In genomic region chr3:149375164-149375823, GRCh38 we compare ENCODE assay signal across 11 cellular contexts. TPM values are rescaled to one million over a fixed set of nuclear protein-coding genes. Genes with fewer than 3 reads are reported as not detected.
DNase-seq lines count a peak whose midpoint lies in the region; ATAC-seq, FAIRE-seq and TF ChIP-seq lines count a peak whose summit lies in the region.
"Had no signal": no experiment of that assay in that cellular context is flagged by ENCODE, and none has a peak within 500 bp of the region (broad histone marks: within the 10 kb centered on the region; RNA-seq: fewer than 3 reads in every experiment).

No MANE protein-coding gene starts in this region.

- H3K79me1 ChIP-seq in trophoblast cell (ENCODE audit: low read length): peaks cover 2% of the 10 kb centered on the region

- no peaks in the 10 kb centered on the region for H3K36me3 Mint-ChIP-seq in activated CD8-positive, alpha-beta T cell treated with anti-CD3 and anti-CD28 coated beads for 36 hours (ENCODE audit: low read depth)
- H3K36me3 Mint-ChIP-seq: activated naive CD4-positive, alpha-beta T cell treated with anti-CD3 and anti-CD28 coated beads, Interleukin-2, amount 10 ng/mL, durations not matched to agents 7 days and 5 days had no signal

- no peak overlapping the region for H2BK120ac ChIP-seq in trophoblast cell (ENCODE audit: insufficient read depth, low read length, poor library complexity)

- H3K79me2 ChIP-seq in ACC112 (ENCODE audit: control insufficient read depth, insufficient read depth, low read length, unreplicated experiment): peaks cover 48% of the 10 kb centered on the region
- no peaks in the 10 kb centered on the region for H3K79me2 ChIP-seq in trophoblast cell (ENCODE audit: control insufficient read depth, insufficient read depth, low read length, poor library complexity)

- no peak overlapping the region for H3K4me2 ChIP-seq in trophoblast cell (ENCODE audit: low read length)

- DNase-seq in RKO (ENCODE audit: low spot score) (peak; percentile 89), trophoblast cell (no peak), globus pallidus (ENCODE audit: low spot score) (no peak), HTR-8/SVneo (ENCODE audit: insufficient read length, low spot score) (no peak)
- DNase-seq in activated CD8-positive, alpha-beta T cell treated with anti-CD3 and anti-CD28 coated beads for 36 hours: no peak
- DNase-seq: activated naive CD4-positive, alpha-beta T cell treated with anti-CD3 and anti-CD28 coated beads, Interleukin-2, amount 10 ng/mL, durations not matched to agents 7 days and 5 days; Peyer's patch had no signal

- no peak overlapping the region for H4K12ac ChIP-seq in trophoblast cell (ENCODE audit: low read depth, low read length)

- TF ChIP-seq CTCF in activated CD8-positive, alpha-beta T cell treated with anti-CD3 and anti-CD28 coated beads for 36 hours (IDR thresholded peaks at IDR 0.05): no peak

- no peak overlapping the region for H3K4me3 Mint-ChIP-seq in activated CD8-positive, alpha-beta T cell treated with anti-CD3 and anti-CD28 coated beads for 36 hours
- H3K4me3 Mint-ChIP-seq: activated naive CD4-positive, alpha-beta T cell treated with anti-CD3 and anti-CD28 coated beads, Interleukin-2, amount 10 ng/mL, durations not matched to agents 7 days and 5 days had no signal

- H3K4me1 Mint-ChIP-seq in activated CD8-positive, alpha-beta T cell treated with anti-CD3 and anti-CD28 coated beads for 36 hours (ENCODE audit: low read depth): no peaks in the 10 kb centered on the region
- H3K4me1 Mint-ChIP-seq: activated naive CD4-positive, alpha-beta T cell treated with anti-CD3 and anti-CD28 coated beads, Interleukin-2, amount 10 ng/mL, durations not matched to agents 7 days and 5 days had no signal

- no peak for ATAC-seq in HG03175 (IDR thresholded peaks at IDR 0.05; ENCODE audit: unreplicated experiment)
- no peak for ATAC-seq in activated CD8-positive, alpha-beta T cell treated with anti-CD3 and anti-CD28 coated beads for 36 hours
- ATAC-seq: activated CD4-positive, CD25-positive, alpha-beta regulatory T cell treated with anti-CD3 and anti-CD28 coated beads, Interleukin-2, amount 50 U/mL, for 24 hours had no signal

- H3K23ac ChIP-seq in trophoblast cell (ENCODE audit: low read length): no peak overlapping the region

- H3K18ac ChIP-seq in trophoblast cell (ENCODE audit: low read length): no peak overlapping the region

- no peak overlapping the region for H3K4ac ChIP-seq in trophoblast cell (ENCODE audit: low read depth, low read length)

- CTCF ChIA-PET in activated CD8-positive, alpha-beta T cell treated with anti-CD3 and anti-CD28 coated beads for 36 hours (lab: Charles Lee): no interaction called here

- H2AK5ac ChIP-seq in trophoblast cell (ENCODE audit: low read length): peak overlapping the region; percentile 22

- no peaks in the 10 kb centered on the region for H3K9me3 Mint-ChIP-seq in activated CD8-positive, alpha-beta T cell treated with anti-CD3 and anti-CD28 coated beads for 36 hours
- H3K9me3 Mint-ChIP-seq: activated naive CD4-positive, alpha-beta T cell treated with anti-CD3 and anti-CD28 coated beads, Interleukin-2, amount 10 ng/mL, durations not matched to agents 7 days and 5 days had no signal

- peaks cover 4% of the 10 kb centered on the region for H3K27me3 Mint-ChIP-seq in activated CD8-positive, alpha-beta T cell treated with anti-CD3 and anti-CD28 coated beads for 36 hours

- no peaks in the 10 kb centered on the region for H3K27me3 ChIP-seq in ACC112 (ENCODE audit: insufficient read depth, low read length)
- no peaks in the 10 kb centered on the region for H3K27me3 ChIP-seq in esophagus (ENCODE audit: control insufficient read depth in 1 of 2, insufficient read depth in 2 of 2, low read length in 2 of 2)
- no peaks in the 10 kb centered on the region for H3K27me3 ChIP-seq in trophoblast cell (ENCODE audit: insufficient read depth, low read length)
- H3K27me3 ChIP-seq: Peyer's patch had no signal

- POLR2A ChIA-PET in activated CD8-positive, alpha-beta T cell treated with anti-CD3 and anti-CD28 coated beads for 36 hours (lab: Charles Lee): no interaction called here

- H3K14ac ChIP-seq in trophoblast cell (ENCODE audit: low read length): no peak overlapping the region

- H2BK5ac ChIP-seq in trophoblast cell (ENCODE audit: low read depth, low read length, poor library complexity): no peak overlapping the region

- WGBS in esophagus, 2 donors: 71 to 72% methylated on average over 4 of the region's 4 CpGs
- WGBS in trophoblast cell (ENCODE audit: extremely low coverage, insufficient coverage, insufficient read length): no CpG with 5 or more reads among the region's 4 CpGs

- H3K9me3 ChIP-seq in esophagus (ENCODE audit: control insufficient read depth in 2 of 2, insufficient read depth in 1 of 2, low read depth in 1 of 2, low read length in 1 of 2): no peaks in the 10 kb centered on the region
- H3K9me3 ChIP-seq in trophoblast cell (ENCODE audit: insufficient read depth, low read depth, low read length): peaks cover 1% of the 10 kb centered on the region
- H3K9me3 ChIP-seq: Peyer's patch had no signal

- FAIRE-seq in HTR-8/SVneo (lab: Jason Lieb, UNC): no peak

- H3K27ac Mint-ChIP-seq in activated CD8-positive, alpha-beta T cell treated with anti-CD3 and anti-CD28 coated beads for 36 hours: no peak overlapping the region
- H3K27ac Mint-ChIP-seq: activated naive CD4-positive, alpha-beta T cell treated with anti-CD3 and anti-CD28 coated beads, Interleukin-2, amount 10 ng/mL, durations not matched to agents 7 days and 5 days had no signal

- peak overlapping the region; percentile 95 for H3K27ac ChIP-seq in ACC112 (ENCODE audit: low read depth, low read length)
- H3K27ac ChIP-seq in esophagus (ENCODE audit: low read depth in 2 of 2, low read length in 1 of 2): peak overlapping the region; percentile 26 to 89
- no peak overlapping the region for H3K27ac ChIP-seq in trophoblast cell (ENCODE audit: low read depth, low read length)

- H3K36me3 ChIP-seq in ACC112 (ENCODE audit: insufficient read depth, low read length): peaks cover 48% of the 10 kb centered on the region
- H3K36me3 ChIP-seq in esophagus (ENCODE audit: control insufficient read depth in 2 of 2, insufficient read depth in 2 of 2, low read length in 1 of 2): peaks cover 0 to 6% of the 10 kb centered on the region in 2 donors
- H3K36me3 ChIP-seq in trophoblast cell (ENCODE audit: control insufficient read depth in 1 of 2, insufficient read depth in 2 of 2, low read length in 2 of 2): no peaks in the 10 kb centered on the region
- H3K36me3 ChIP-seq: Peyer's patch had no signal

- H3K9ac ChIP-seq in trophoblast cell (ENCODE audit: low read length): no peak overlapping the region

- no peak overlapping the region for H2AFZ ChIP-seq in ACC112 (ENCODE audit: low read length, unreplicated experiment)
- H2AFZ ChIP-seq in trophoblast cell (ENCODE audit: insufficient read depth, low read length, poor library complexity): no peak overlapping the region

- intact Hi-C loops in activated CD8-positive, alpha-beta T cell treated with anti-CD3 and anti-CD28 coated beads for 36 hours (cut with micrococcal nuclease): no loop called here

- H3K4me3 ChIP-seq in ACC112 (ENCODE audit: low read depth, low read length): peak overlapping the region; percentile 95
- H3K4me3 ChIP-seq in esophagus (ENCODE audit: low read depth in 1 of 2, low read length in 2 of 2): peak overlapping the region in 1 of 2 donors; percentile 37
- no peak overlapping the region for H3K4me3 ChIP-seq in trophoblast cell (ENCODE audit: low read depth, low read length)

- peaks cover 67% of the 10 kb centered on the region for H3K4me1 ChIP-seq in ACC112 (ENCODE audit: control insufficient read depth, insufficient read depth, low read length, unreplicated experiment)
- H3K4me1 ChIP-seq in esophagus (ENCODE audit: control insufficient read depth in 2 of 2, insufficient read depth in 2 of 2, low read length in 1 of 2): peaks cover 3 to 11% of the 10 kb centered on the region in 2 donors
- H3K4me1 ChIP-seq in trophoblast cell (ENCODE audit: control insufficient read depth in 1 of 2, insufficient read depth in 2 of 2, low read length in 2 of 2): peaks cover 2 to 12% of the 10 kb centered on the region in 2 experiments

- no peak overlapping the region for H4K91ac ChIP-seq in trophoblast cell (ENCODE audit: low read depth, low read length)

- no peak overlapping the region for H4K8ac ChIP-seq in trophoblast cell (ENCODE audit: low read depth, low read length)

- H2BK12ac ChIP-seq in trophoblast cell (ENCODE audit: low read length): peak overlapping the region; percentile 79

RNA-seq across cellular contexts. Expression of gene TM4SF1, which starts 2.2 kb away (rescaled TPM):
- 100 to 1,000 TPM; 127 to 172 TPM for polyA plus RNA-seq in esophagus
- 1.8 and 2.2 TPM in 2 replicates for polyA plus RNA-seq in trophoblast cell (2013)
- total RNA-seq in activated CD8-positive, alpha-beta T cell treated with anti-CD3 and anti-CD28 coated beads for 36 hours: not detected

RNA-seq across cellular contexts. Expression of gene TM4SF18, which starts 41.9 kb away (rescaled TPM):
- polyA plus RNA-seq in esophagus: 1 to 10 TPM in 1 of 2 donors, under 1 TPM in 1; 0.53 to 1.2 TPM
- polyA plus RNA-seq in trophoblast cell (2013): 0.17 and 0.23 TPM in 2 replicates
- not detected for total RNA-seq in activated CD8-positive, alpha-beta T cell treated with anti-CD3 and anti-CD28 coated beads for 36 hours
